In the genomic region with DNA sequence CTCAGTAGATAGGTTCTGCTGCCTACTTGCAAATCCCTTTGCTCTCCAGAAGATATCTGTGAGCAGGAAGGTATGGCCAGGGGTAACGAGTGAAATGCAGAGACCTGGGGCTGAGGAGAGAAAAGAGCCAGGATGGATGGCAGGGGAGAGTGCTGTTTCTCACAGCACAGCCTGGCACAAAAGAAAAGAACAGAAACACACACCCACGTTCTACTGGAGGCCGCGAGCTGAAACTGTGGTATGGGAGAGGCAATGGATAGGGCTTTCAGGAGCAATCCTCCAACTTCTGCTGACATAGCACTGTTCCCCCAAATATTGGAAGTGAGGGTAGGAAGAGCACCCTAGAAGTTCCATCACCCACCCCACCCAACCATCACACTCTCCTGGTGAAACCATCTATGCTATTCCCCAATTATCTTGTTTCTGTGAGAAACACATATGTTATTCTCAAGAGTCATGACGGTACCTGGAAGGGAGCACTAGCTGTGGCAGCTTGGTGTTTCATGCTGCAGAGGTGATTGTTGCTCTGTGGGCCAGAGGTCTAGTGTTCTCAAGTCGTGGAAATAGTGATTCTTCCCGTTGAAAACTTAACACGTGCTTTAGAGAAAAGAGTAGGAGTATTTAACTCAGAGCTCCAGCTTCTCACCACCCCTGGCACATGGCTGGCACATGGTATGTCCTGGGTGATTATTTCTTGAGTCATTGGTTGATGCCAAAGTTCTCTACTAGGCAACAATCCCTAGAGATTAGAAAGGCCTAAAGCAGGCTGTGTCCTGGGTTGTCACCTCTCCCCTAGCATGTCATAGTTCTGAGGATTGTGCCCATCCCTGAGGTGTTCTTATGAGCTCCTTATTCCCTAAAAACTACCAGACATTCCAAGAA, we compare ENCODE assay signal across 16 cellular contexts.
DNase-seq lines count a peak whose midpoint lies in the region; ATAC-seq, FAIRE-seq and TF ChIP-seq lines count a peak whose summit lies in the region.
"Had no signal": no experiment of that assay in that cellular context is flagged by ENCODE, and none has a peak within 500 bp of the region (broad histone marks: within the 10 kb centered on the region; RNA-seq: fewer than 3 reads in every experiment).

No MANE protein-coding gene starts in this region.

- CTCF ChIA-PET in HEK293 (lab: Yijun Ruan, JAX), result no interaction called here

- H3K4me3 ChIP-seq in HEK293 (ENCODE audit: low read depth, low read length) (no peak overlapping the region), dorsolateral prefrontal cortex (no peak overlapping the region), mucosa of descending colon (no peak overlapping the region), subcutaneous abdominal adipose tissue (ENCODE audit: low read depth in 1 of 5, low read length in 5 of 5) (no peak overlapping the region)
- H3K4me3 ChIP-seq: MG63, PC-9 had no signal

- no peak overlapping the region for H3K27ac ChIP-seq in HEK293 (ENCODE audit: extremely low read depth, low read depth, low read length)
- H3K27ac ChIP-seq in dorsolateral prefrontal cortex, result peak overlapping the region in 38 of 59 donors; percentile 1 to 80 (median 48)
- peak overlapping the region; percentile 72 for H3K27ac ChIP-seq in subcutaneous abdominal adipose tissue (ENCODE audit: low read depth, low read length)
- H3K27ac ChIP-seq in caudate nucleus (ENCODE audit: low read depth, low read length), result no peak overlapping the region
- H3K27ac ChIP-seq: PC-9 had no signal

- TF ChIP-seq CTCF in HEK293 (tag by site-specific recombination; IDR thresholded peaks at IDR 0.05) (no peak), dorsolateral prefrontal cortex (IDR thresholded peaks at IDR 0.05 in 54 of 56, conservative IDR thresholded peaks at IDR 0.05 in 2 of 56; ENCODE audit: low read depth in 1 of 56, partially characterized antibody in 56 of 56) (no peak), mucosa of descending colon (IDR thresholded peaks at IDR 0.05) (no peak)

- POLR2A ChIA-PET in HEK293 (lab: Yijun Ruan, JAX), result interaction anchor here (0.6 kb wide), 1 partner anchor 473 kb away, joined by 3 read pairs; no protein-coding TSS in a partner anchor

- H3K9ac ChIP-seq in subcutaneous abdominal adipose tissue (ENCODE audit: low read length in 5 of 5), result peak overlapping the region in 1 of 5 donors; percentile 65

- no peaks in the 10 kb centered on the region for H3K4me1 ChIP-seq in HEK293 (ENCODE audit: control insufficient read depth, insufficient read depth, low read length)
- H3K4me1 ChIP-seq in mucosa of descending colon (ENCODE audit: low read depth), result peaks cover 29% of the 10 kb centered on the region
- peaks cover 11 to 76% (median 59%) of the 10 kb centered on the region in 5 donors for H3K4me1 ChIP-seq in subcutaneous abdominal adipose tissue (ENCODE audit: control insufficient read depth in 5 of 5, insufficient read depth in 5 of 5, low read length in 5 of 5)

- FAIRE-seq in urothelium cell line (lab: Jason Lieb, UNC), result no peak
- FAIRE-seq: GM19239 had no signal

- intact Hi-C loops in dorsolateral prefrontal cortex (cut with DNase I) (no loop called here), mucosa of descending colon (cut with DNase I, micrococcal nuclease) (no loop called here)

- no peaks in the 10 kb centered on the region for H3K9me3 ChIP-seq in HEK293 (ENCODE audit: control insufficient read depth, insufficient read depth, low read depth, low read length)
- no peaks in the 10 kb centered on the region for H3K9me3 ChIP-seq in mucosa of descending colon
- no peaks in the 10 kb centered on the region for H3K9me3 ChIP-seq in subcutaneous abdominal adipose tissue (ENCODE audit: control insufficient read depth in 5 of 5, low read length in 5 of 5)
- H3K9me3 ChIP-seq: MG63 had no signal

- H3K27me3 ChIP-seq in dorsolateral prefrontal cortex (peaks cover 0 to 4% (median 0%) of the 10 kb centered on the region in 45 donors), subcutaneous abdominal adipose tissue (ENCODE audit: control insufficient read depth in 5 of 5, insufficient read depth in 4 of 5, low read length in 5 of 5) (no peaks in the 10 kb centered on the region)
- H3K27me3 ChIP-seq: MG63 had no signal

- H3K36me3 ChIP-seq in HEK293 (ENCODE audit: control insufficient read depth in 2 of 2, insufficient read depth in 1 of 2, low read length in 2 of 2) (no peaks in the 10 kb centered on the region), mucosa of descending colon (ENCODE audit: low read depth) (no peaks in the 10 kb centered on the region), subcutaneous abdominal adipose tissue (ENCODE audit: control insufficient read depth in 5 of 5, insufficient read depth in 5 of 5, low read length in 5 of 5) (no peaks in the 10 kb centered on the region)
- H3K36me3 ChIP-seq: MG63 had no signal

- ATAC-seq in mucosa of descending colon, result peak; percentile 28
- no peak for ATAC-seq in GM19452 (IDR thresholded peaks at IDR 0.05; ENCODE audit: unreplicated experiment)

- DNase-seq in dorsolateral prefrontal cortex (peak in 3 of 10 donors; percentile 54 to 61 (median 56)), mucosa of descending colon (no peak), caudate nucleus (lab: John Stamatoyannopoulos, UW) (no peak), urothelium cell line (ENCODE audit: low spot score) (no peak)
- DNase-seq: H9, IMR-90, Karpas-422, MG63, NCI-H1092, NCI-H510A treated with DMSO at 0.1 percent for 48 hours, NCI-H82, PC-9 had no signal

TF ChIP-seq in HEK293, 187 proteins besides CTCF, POLR2A, EP300 and RAD21:
- TF ChIP-seq, protein P1, sequence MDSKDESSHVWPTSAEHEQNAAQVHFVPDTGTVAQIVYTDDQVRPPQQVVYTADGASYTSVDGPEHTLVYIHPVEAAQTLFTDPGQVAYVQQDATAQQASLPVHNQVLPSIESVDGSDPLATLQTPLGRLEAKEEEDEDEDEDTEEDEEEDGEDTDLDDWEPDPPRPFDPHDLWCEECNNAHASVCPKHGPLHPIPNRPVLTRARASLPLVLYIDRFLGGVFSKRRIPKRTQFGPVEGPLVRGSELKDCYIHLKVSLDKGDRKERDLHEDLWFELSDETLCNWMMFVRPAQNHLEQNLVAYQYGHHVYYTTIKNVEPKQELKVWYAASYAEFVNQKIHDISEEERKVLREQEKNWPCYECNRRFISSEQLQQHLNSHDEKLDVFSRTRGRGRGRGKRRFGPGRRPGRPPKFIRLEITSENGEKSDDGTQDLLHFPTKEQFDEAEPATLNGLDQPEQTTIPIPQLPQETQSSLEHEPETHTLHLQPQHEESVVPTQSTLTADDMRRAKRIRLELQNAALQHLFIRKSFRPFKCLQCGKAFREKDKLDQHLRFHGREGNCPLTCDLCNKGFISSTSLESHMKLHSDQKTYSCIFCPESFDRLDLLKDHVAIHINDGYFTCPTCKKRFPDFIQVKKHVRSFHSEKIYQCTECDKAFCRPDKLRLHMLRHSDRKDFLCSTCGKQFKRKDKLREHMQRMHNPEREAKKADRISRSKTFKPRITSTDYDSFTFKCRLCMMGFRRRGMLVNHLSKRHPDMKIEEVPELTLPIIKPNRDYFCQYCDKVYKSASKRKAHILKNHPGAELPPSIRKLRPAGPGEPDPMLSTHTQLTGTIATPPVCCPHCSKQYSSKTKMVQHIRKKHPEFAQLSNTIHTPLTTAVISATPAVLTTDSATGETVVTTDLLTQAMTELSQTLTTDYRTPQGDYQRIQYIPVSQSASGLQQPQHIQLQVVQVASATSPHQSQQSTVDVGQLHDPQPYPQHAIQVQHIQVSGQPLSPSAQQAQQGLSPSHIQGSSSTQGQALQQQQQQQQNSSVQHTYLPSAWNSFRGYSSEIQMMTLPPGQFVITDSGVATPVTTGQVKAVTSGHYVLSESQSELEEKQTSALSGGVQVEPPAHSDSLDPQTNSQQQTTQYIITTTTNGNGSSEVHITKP (tag by site-specific recombination; IDR thresholded peaks at IDR 0.05), result peak; percentile 86
- TF ChIP-seq IKZF3 (tag by site-specific recombination; IDR thresholded peaks at IDR 0.05), result no peak

Comparison
In these comparisons a context has a peak if more than half of its experiments do, and no peak if none do; other contexts are left out.
1. H3K27ac ChIP-seq: peak in dorsolateral prefrontal cortex (38 of 59) and subcutaneous abdominal adipose tissue (single experiment); none in HEK293 (single experiment) and caudate nucleus (single experiment).